In the genomic region with DNA sequence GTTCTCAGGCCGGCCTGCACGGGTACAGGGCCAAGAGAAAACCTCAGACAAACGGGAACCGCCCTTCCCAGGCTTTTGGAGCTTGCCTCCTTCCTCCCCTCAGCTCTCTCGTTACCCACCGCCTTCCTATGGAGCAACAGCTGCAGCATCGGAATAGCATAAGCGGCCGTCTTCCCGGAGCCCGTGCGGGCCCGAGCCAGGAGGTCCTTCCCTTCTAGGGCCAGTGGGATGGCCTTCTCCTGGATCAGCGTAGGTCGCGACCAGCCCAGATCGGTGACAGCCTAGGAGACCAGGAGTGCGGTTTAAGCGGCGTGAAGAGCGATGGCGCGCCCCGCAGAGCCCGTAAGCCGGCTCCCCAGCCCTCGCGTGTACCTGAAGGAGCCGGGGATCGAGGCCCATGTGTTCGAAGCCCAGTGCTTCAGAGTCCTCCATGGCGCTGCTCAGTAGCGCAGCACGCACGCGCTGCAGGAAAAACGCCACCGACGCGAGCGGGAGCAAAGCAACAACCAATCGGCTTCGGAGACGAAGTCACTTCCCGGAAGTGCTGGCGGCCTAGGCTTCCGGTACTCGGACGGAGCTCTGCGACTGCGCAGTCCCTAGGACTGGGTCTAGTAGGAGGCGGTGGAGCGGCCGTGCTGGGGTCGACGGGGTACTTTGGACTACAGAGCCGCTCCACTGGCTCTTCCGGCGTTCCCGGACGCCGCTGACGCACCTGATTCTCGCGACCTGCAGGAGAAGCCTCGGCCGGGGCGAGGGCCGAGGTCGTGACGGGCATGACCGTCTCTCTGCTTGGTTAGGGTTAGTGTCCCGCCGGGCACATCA, we compare ENCODE assay signal across 7 cellular contexts.
DNase-seq lines count a peak whose midpoint lies in the region; ATAC-seq and TF ChIP-seq lines count a peak whose summit lies in the region.

A gene with protein sequence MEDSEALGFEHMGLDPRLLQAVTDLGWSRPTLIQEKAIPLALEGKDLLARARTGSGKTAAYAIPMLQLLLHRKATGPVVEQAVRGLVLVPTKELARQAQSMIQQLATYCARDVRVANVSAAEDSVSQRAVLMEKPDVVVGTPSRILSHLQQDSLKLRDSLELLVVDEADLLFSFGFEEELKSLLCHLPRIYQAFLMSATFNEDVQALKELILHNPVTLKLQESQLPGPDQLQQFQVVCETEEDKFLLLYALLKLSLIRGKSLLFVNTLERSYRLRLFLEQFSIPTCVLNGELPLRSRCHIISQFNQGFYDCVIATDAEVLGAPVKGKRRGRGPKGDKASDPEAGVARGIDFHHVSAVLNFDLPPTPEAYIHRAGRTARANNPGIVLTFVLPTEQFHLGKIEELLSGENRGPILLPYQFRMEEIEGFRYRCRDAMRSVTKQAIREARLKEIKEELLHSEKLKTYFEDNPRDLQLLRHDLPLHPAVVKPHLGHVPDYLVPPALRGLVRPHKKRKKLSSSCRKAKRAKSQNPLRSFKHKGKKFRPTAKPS (minus strand): TSS at position 445 of the 822 bp plus-strand sequence. CDS start 13 bp downstream, at position 432.

- ATAC-seq in GM18508 (IDR thresholded peaks at IDR 0.05; ENCODE audit: insufficient read depth, unreplicated experiment) (peak; percentile 68), HG03025 (IDR thresholded peaks at IDR 0.05; ENCODE audit: low FRiP score, unreplicated experiment) (peak; percentile 92)

- TF ChIP-seq CTCF in retinal pigment epithelial cell (conservative IDR thresholded peaks at IDR 0.05; ENCODE audit: low read depth, low read length) = no peak

- peak within 1 kb of the TSS; percentile 91 for H3K4me3 ChIP-seq in retinal pigment epithelial cell (ENCODE audit: low read length)

- DNase-seq in NCI-H2081 (lab: John Stamatoyannopoulos, UW) = peak; percentile 96 to 98
- DNase-seq in T1000 (lab: John Stamatoyannopoulos, UW) = peak; percentile 82
- peak; percentile 97 for DNase-seq in astrocyte of the hippocampus (ENCODE audit: low read depth, low spot score)
- peak; percentile 68 to 98 (median 90) for DNase-seq in hypothalamus (lab: John Stamatoyannopoulos, UW)
- peak; percentile 71 for DNase-seq in retinal pigment epithelial cell (ENCODE audit: low read depth)

Comparison
In these comparisons a context has a peak if more than half of its experiments do, and no peak if none do; other contexts are left out.
1. Peak in every context shown above with its lines: DNase-seq, ATAC-seq and H3K4me3 ChIP-seq.